ENCODE assay signal across 25 cellular contexts in genomic region chr11:102516179-102516578, GRCh38. TPM values are rescaled to one million over a fixed set of nuclear protein-coding genes. Genes with fewer than 3 reads are reported as not detected.
"Had no signal": no experiment of that assay in that cellular context is flagged by ENCODE, and none has a peak within 500 bp of the region (broad histone marks: within the 10 kb centered on the region; RNA-seq: fewer than 3 reads in every experiment).

No MANE protein-coding gene starts in this region.

- H3K4me1 Mint-ChIP-seq: immature natural killer cell, nephron had no signal

- H3K27ac Mint-ChIP-seq: endodermal cell, immature natural killer cell, nephron, progenitor cell of endocrine pancreas, type B pancreatic cell had no signal

- H3K27me3 Mint-ChIP-seq: naive B cell, progenitor cell of endocrine pancreas had no signal

- ATAC-seq: left cardiac atrium, lower lobe of right lung, pancreas, right cardiac atrium had no signal

- H3K4me2 ChIP-seq: smooth muscle cell had no signal

- H3K9me3 ChIP-seq: esophagus muscularis mucosa, left ventricle myocardium inferior, lower lobe of right lung, pancreas, suprapubic skin, thyroid gland had no signal

- H3K4me3 Mint-ChIP-seq: endodermal cell, immature natural killer cell, naive B cell, nephron, type B pancreatic cell had no signal

- H3K4me3 ChIP-seq: coronary artery, esophagus muscularis mucosa, left ventricle myocardium inferior, lower lobe of right lung, pancreas, smooth muscle cell, suprapubic skin, thyroid gland had no signal

- H3K27me3 ChIP-seq: esophagus muscularis mucosa, pancreas, suprapubic skin, thyroid gland had no signal

- H3K4me1 ChIP-seq: left ventricle myocardium inferior, lower lobe of right lung, pancreas, suprapubic skin, thyroid gland had no signal

- H3K9me3 Mint-ChIP-seq: endodermal cell, immature natural killer cell, nephron, type B pancreatic cell had no signal

- H3K36me3 Mint-ChIP-seq: immature natural killer cell, naive B cell, type B pancreatic cell had no signal

- FAIRE-seq: kidney, pancreas, urothelium cell line had no signal

- DNase-seq: effector CD4-positive, alpha-beta T cell; endodermal cell; foreskin fibroblast; immature natural killer cell; kidney; left cardiac atrium; left ventricle myocardium inferior; lower lobe of right lung; mesenchymal stem cell; naive B cell; occipital lobe; pancreas; right cardiac atrium; stimulated activated CD4-positive, alpha-beta T cell treated with anti-CD3 and anti-CD28 coated beads, Interleukin-2, amount 100 ng/mL, for 48 hours; stimulated activated naive CD4-positive, alpha-beta T cell treated with Interleukin-2 at 50 U/mL for 16 hours; thyroid gland had no signal

- H3K36me3 ChIP-seq: esophagus muscularis mucosa, left ventricle myocardium inferior, lower lobe of right lung, pancreas, suprapubic skin, thyroid gland had no signal

- H3K27ac ChIP-seq: coronary artery, esophagus muscularis mucosa, left ventricle myocardium inferior, lower lobe of right lung, pancreas, suprapubic skin, thyroid gland had no signal

RNA-seq across cellular contexts. Expression of gene MMP7, which starts 14.4 kb away (rescaled TPM):
- total RNA-seq: endodermal cell, endothelial cell of umbilical vein, esophagus muscularis mucosa, left ventricle myocardium inferior, progenitor cell of endocrine pancreas, right cardiac atrium had no signal
- polyA plus RNA-seq: immature natural killer cell, right cardiac atrium had no signal
